8 cellular contexts compared by ENCODE assay signal in the genomic region with DNA sequence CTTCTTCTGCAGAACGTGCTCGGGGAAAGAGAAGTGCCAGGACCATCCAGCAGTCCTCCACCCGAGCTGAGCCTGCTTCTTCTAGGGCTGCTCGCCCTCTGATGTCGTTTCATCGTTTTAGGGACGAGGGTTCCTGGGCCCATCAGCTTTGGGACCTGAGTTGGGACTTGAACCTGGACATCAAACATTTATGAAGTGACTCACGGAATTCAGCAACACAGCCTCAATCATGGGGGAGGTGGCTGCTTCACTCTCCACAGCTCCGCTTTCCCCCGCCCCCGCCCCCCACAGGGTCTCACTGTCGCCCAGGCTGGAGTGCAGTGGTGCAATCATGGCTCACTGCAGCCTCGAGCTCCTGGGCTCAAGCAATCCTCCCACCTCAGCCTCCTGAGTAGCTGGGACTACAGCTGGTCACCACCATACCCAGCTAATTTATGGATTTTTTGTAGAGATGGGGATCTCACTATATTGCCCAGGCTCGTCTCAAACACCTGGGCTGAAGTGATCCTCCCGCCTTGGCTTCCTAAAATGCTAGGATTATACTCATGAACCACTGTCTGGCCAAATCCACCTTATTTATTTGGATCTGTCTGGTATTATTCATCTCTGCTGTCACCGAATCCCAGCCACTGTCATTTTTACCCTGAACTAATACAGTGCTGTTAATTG. TPM values are rescaled to one million over a fixed set of nuclear protein-coding genes. Genes with fewer than 3 reads are reported as not detected.
DNase-seq lines count a peak whose midpoint lies in the region; ATAC-seq lines count a peak whose summit lies in the region.

No MANE protein-coding gene starts in this region.

- WGBS in iPS DF 6.9 (ENCODE audit: insufficient coverage, insufficient read length): no CpG with 5 or more reads among the region's 16 CpGs

- H3K9me3 Mint-ChIP-seq in CD8-positive, alpha-beta memory T cell: no peaks in the 10 kb centered on the region
- no peaks in the 10 kb centered on the region for H3K9me3 Mint-ChIP-seq in activated naive CD4-positive, alpha-beta T cell treated with anti-CD3 and anti-CD28 coated beads, Interleukin-2, amount 10 ng/mL, durations not matched to agents 7 days and 5 days

- peak overlapping the region; percentile 92 for H3K4me3 ChIP-seq in CD8-positive, alpha-beta memory T cell (ENCODE audit: low read length)
- peak overlapping the region; percentile 95 for H3K4me3 ChIP-seq in HUES48 (ENCODE audit: low read depth, low read length)
- H3K4me3 ChIP-seq in iPS DF 6.9 (ENCODE audit: low read length): peak overlapping the region; percentile 18; the same call in 1 of the 2 replicates

- peak overlapping the region; percentile 94 to 100 (median 97) for H3K4me3 Mint-ChIP-seq in CD8-positive, alpha-beta memory T cell
- H3K4me3 Mint-ChIP-seq in activated naive CD4-positive, alpha-beta T cell treated with anti-CD3 and anti-CD28 coated beads, Interleukin-2, amount 10 ng/mL, durations not matched to agents 7 days and 5 days: peak overlapping the region; percentile 91

- no peak for ATAC-seq in GM18873 (IDR thresholded peaks at IDR 0.05; ENCODE audit: low FRiP score, unreplicated experiment)
- no peak for ATAC-seq in GM18517 (IDR thresholded peaks at IDR 0.05; ENCODE audit: unreplicated experiment)
- ATAC-seq in GM21619 (IDR thresholded peaks at IDR 0.05; ENCODE audit: unreplicated experiment): no peak

- no peaks in the 10 kb centered on the region for H3K27me3 ChIP-seq in CD8-positive, alpha-beta memory T cell (ENCODE audit: insufficient read depth, low read length, poor library complexity, severe bottlenecking)
- H3K27me3 ChIP-seq in HUES48 (ENCODE audit: control insufficient read depth, insufficient read depth, low read length) (no peaks in the 10 kb centered on the region), iPS DF 6.9 (ENCODE audit: control insufficient read depth, insufficient read depth, low read length) (no peaks in the 10 kb centered on the region)

- H3K27ac ChIP-seq in CD8-positive, alpha-beta memory T cell (ENCODE audit: low read depth, low read length): peak overlapping the region; percentile 96
- H3K27ac ChIP-seq in HUES48 (ENCODE audit: low read depth, low read length): peak overlapping the region; percentile 56
- no peak overlapping the region for H3K27ac ChIP-seq in iPS DF 6.9 (ENCODE audit: low read length)

- DNase-seq in CD8-positive, alpha-beta memory T cell: no peak
- DNase-seq in activated naive CD4-positive, alpha-beta T cell treated with anti-CD3 and anti-CD28 coated beads, Interleukin-2, amount 10 ng/mL, durations not matched to agents 7 days and 5 days: peak; percentile 42
- no peak for DNase-seq in iPS DF 6.9 (ENCODE audit: low read depth, low spot score)
- peak; percentile 51 for DNase-seq in stimulated activated CD8-positive, alpha-beta memory T cell treated with anti-CD3 and anti-CD28 coated beads, Interleukin-4, amount 100 ng/mL, for 48 hours

- no peaks in the 10 kb centered on the region for H3K9me3 ChIP-seq in CD8-positive, alpha-beta memory T cell (ENCODE audit: low read length)
- H3K9me3 ChIP-seq in HUES48 (ENCODE audit: control insufficient read depth, insufficient read depth, low read length): no peaks in the 10 kb centered on the region
- H3K9me3 ChIP-seq in iPS DF 6.9 (ENCODE audit: control insufficient read depth, insufficient read depth, low read length): no peaks in the 10 kb centered on the region

- H3K36me3 ChIP-seq in CD8-positive, alpha-beta memory T cell (ENCODE audit: insufficient read depth, low read length): no peaks in the 10 kb centered on the region
- H3K36me3 ChIP-seq in HUES48 (ENCODE audit: control insufficient read depth, insufficient read depth, low read length) (no peaks in the 10 kb centered on the region; the same call in 1 of the 2 replicates), iPS DF 6.9 (ENCODE audit: control insufficient read depth, insufficient read depth, low read length) (no peaks in the 10 kb centered on the region)

- CTCF ChIA-PET in CD8-positive, alpha-beta memory T cell (lab: Charles Lee): interaction anchor here (1.1 to 3.1 kb wide), 5 partner anchors 16 to 32 kb away, joined by 3 to 17 read pairs (median 3); a partner anchor contains a TSS
- CTCF ChIA-PET in activated naive CD4-positive, alpha-beta T cell treated with anti-CD3 and anti-CD28 coated beads, Interleukin-2, amount 10 ng/mL, durations not matched to agents 7 days and 5 days (lab: Charles Lee): interaction anchor here (0.7 to 1.2 kb wide), 5 partner anchors 9 to 36 kb away, joined by 3 to 5 read pairs (median 3); no protein-coding TSS in a partner anchor

- peak overlapping the region; percentile 95 to 100 (median 96) for H3K27ac Mint-ChIP-seq in CD8-positive, alpha-beta memory T cell
- peak overlapping the region; percentile 94 for H3K27ac Mint-ChIP-seq in activated naive CD4-positive, alpha-beta T cell treated with anti-CD3 and anti-CD28 coated beads, Interleukin-2, amount 10 ng/mL, durations not matched to agents 7 days and 5 days

- no peak overlapping the region for H3K9ac ChIP-seq in HUES48 (ENCODE audit: low read depth, low read length)

- POLR2A ChIA-PET in CD8-positive, alpha-beta memory T cell (lab: Charles Lee): interaction anchor here (0.7 to 1.3 kb wide), 3 partner anchors 15 to 84 kb away, joined by 3 to 6 read pairs (median 3); a partner anchor contains a TSS

- peaks cover 34% of the 10 kb centered on the region for H3K4me1 ChIP-seq in CD8-positive, alpha-beta memory T cell (ENCODE audit: insufficient read depth, low read length)
- H3K4me1 ChIP-seq in HUES48 (ENCODE audit: control insufficient read depth, insufficient read depth, low read length) (no peaks in the 10 kb centered on the region), iPS DF 6.9 (ENCODE audit: control insufficient read depth, insufficient read depth, low read length) (no peaks in the 10 kb centered on the region)

- H3K36me3 Mint-ChIP-seq in CD8-positive, alpha-beta memory T cell: peaks cover 0 to 26% (median 0%) of the 10 kb centered on the region in 3 donors
- H3K36me3 Mint-ChIP-seq in activated naive CD4-positive, alpha-beta T cell treated with anti-CD3 and anti-CD28 coated beads, Interleukin-2, amount 10 ng/mL, durations not matched to agents 7 days and 5 days: peaks cover 25% of the 10 kb centered on the region

- H3K4me1 Mint-ChIP-seq in CD8-positive, alpha-beta memory T cell: peaks cover 40 to 48% (median 43%) of the 10 kb centered on the region in 3 donors
- H3K4me1 Mint-ChIP-seq in activated naive CD4-positive, alpha-beta T cell treated with anti-CD3 and anti-CD28 coated beads, Interleukin-2, amount 10 ng/mL, durations not matched to agents 7 days and 5 days: peaks cover 47% of the 10 kb centered on the region

- no peaks in the 10 kb centered on the region for H3K27me3 Mint-ChIP-seq in CD8-positive, alpha-beta memory T cell
- H3K27me3 Mint-ChIP-seq in activated naive CD4-positive, alpha-beta T cell treated with anti-CD3 and anti-CD28 coated beads, Interleukin-2, amount 10 ng/mL, durations not matched to agents 7 days and 5 days: peaks cover 10% of the 10 kb centered on the region

RNA-seq across cellular contexts. Expression of a gene that starts 0.7 kb away (rescaled TPM):
- total RNA-seq in CD8-positive, alpha-beta memory T cell: 10 to 100 TPM; 82.8 to 84.2 TPM
- 154 TPM for polyA plus RNA-seq in CD8-positive, alpha-beta memory T cell

RNA-seq across cellular contexts. Expression of a gene that starts 16.0 kb away (rescaled TPM):
- 10 to 100 TPM; 40.4 to 43.0 TPM for total RNA-seq in CD8-positive, alpha-beta memory T cell
- polyA plus RNA-seq in CD8-positive, alpha-beta memory T cell: 61.1 TPM

RNA-seq across cellular contexts. Expression of a gene that starts 30.9 kb away (rescaled TPM):
- total RNA-seq in CD8-positive, alpha-beta memory T cell: 10 to 100 TPM; 53.9 to 60.1 TPM
- 43.1 TPM for polyA plus RNA-seq in CD8-positive, alpha-beta memory T cell

RNA-seq across cellular contexts. Expression of a gene that starts 32.8 kb away (rescaled TPM):
- 10 to 100 TPM; 45.0 to 47.7 TPM for total RNA-seq in CD8-positive, alpha-beta memory T cell
- 32.3 TPM for polyA plus RNA-seq in CD8-positive, alpha-beta memory T cell

RNA-seq across cellular contexts. Expression of a gene that starts 47.5 kb away (rescaled TPM):
- total RNA-seq in CD8-positive, alpha-beta memory T cell: not detected
- polyA plus RNA-seq in CD8-positive, alpha-beta memory T cell: not detected

Comparison
In these comparisons a context has a peak if more than half of its experiments do, and no peak if none do; other contexts are left out.
1. DNase-seq: peak in activated naive CD4-positive, alpha-beta T cell treated with anti-CD3 and anti-CD28 coated beads, Interleukin-2, amount 10 ng/mL, durations not matched to agents 7 days and 5 days (single experiment) and stimulated activated CD8-positive, alpha-beta memory T cell treated with anti-CD3 and anti-CD28 coated beads, Interleukin-4, amount 100 ng/mL, for 48 hours (single experiment); none in CD8-positive, alpha-beta memory T cell (0 of 5) and iPS DF 6.9 (single experiment).
2. H3K4me3 ChIP-seq: peak in every context shown above with its lines; median percentile 95 in HUES48; 92 in CD8-positive, alpha-beta memory T cell; 18 in iPS DF 6.9.